ENCODE assay signal across 9 cellular contexts in genomic region chr1:145215061-145215460, GRCh38. TPM values are rescaled to one million over a fixed set of nuclear protein-coding genes. Genes with fewer than 3 reads are reported as not detected.
DNase-seq lines count a peak whose midpoint lies in the region; ATAC-seq and TF ChIP-seq lines count a peak whose summit lies in the region.
"Not testable (repeated sequence)": the region's sequence is repeated elsewhere in the genome, so short reads cannot be mapped to it uniquely, and the experiment has no call there.
"Had no signal": no experiment of that assay in that cellular context is flagged by ENCODE, and none has a peak within 500 bp of the region (broad histone marks: within the 10 kb centered on the region; RNA-seq: fewer than 3 reads in every experiment).

No MANE protein-coding gene starts in this region.

- H3K36me3 Mint-ChIP-seq in CD4-positive, alpha-beta T cell (ENCODE audit: low read depth); activated CD8-positive, alpha-beta T cell treated with anti-CD3 and anti-CD28 coated beads, Interleukin-2, amount 10 ng/mL, durations not matched to agents 7 days and 5 days (ENCODE audit: low read depth): not testable (repeated sequence)

- H3K4me3 Mint-ChIP-seq in CD4-positive, alpha-beta T cell; activated CD8-positive, alpha-beta T cell treated with anti-CD3 and anti-CD28 coated beads, Interleukin-2, amount 10 ng/mL, durations not matched to agents 7 days and 5 days: not testable (repeated sequence)

- not testable (repeated sequence) for H3K27me3 Mint-ChIP-seq in CD4-positive, alpha-beta T cell; activated CD8-positive, alpha-beta T cell treated with anti-CD3 and anti-CD28 coated beads, Interleukin-2, amount 10 ng/mL, durations not matched to agents 7 days and 5 days (ENCODE audit: low read depth)

- not testable (repeated sequence) for H3K9me3 Mint-ChIP-seq in CD4-positive, alpha-beta T cell; activated CD8-positive, alpha-beta T cell treated with anti-CD3 and anti-CD28 coated beads, Interleukin-2, amount 10 ng/mL, durations not matched to agents 7 days and 5 days (ENCODE audit: insufficient read depth)

- not testable (repeated sequence) for H3K27me3 ChIP-seq in CD4-positive, alpha-beta T cell (ENCODE audit: control insufficient read depth, insufficient read depth, low read length); Panc1 (ENCODE audit: control insufficient read depth, insufficient read depth, low read length); adrenal gland; gastroesophageal sphincter; thoracic aorta (replicated peaks; ENCODE audit: insufficient read depth)

- peak; percentile 34 to 67 (median 49) for DNase-seq in CD4-positive, alpha-beta T cell
- DNase-seq in Panc1 (ENCODE audit: low read depth, low spot score); thoracic aorta (ENCODE audit: low spot score): not testable (repeated sequence)
- DNase-seq in activated CD8-positive, alpha-beta T cell treated with anti-CD3 and anti-CD28 coated beads, Interleukin-2, amount 10 ng/mL, durations not matched to agents 7 days and 5 days = peak; percentile 63
- DNase-seq in adrenal gland (peak; percentile 38 to 68 (median 64)), mucosa of descending colon (peak; percentile 50 to 75 (median 73))
- peak; percentile 35 to 42 for DNase-seq in stimulated activated CD4-positive, alpha-beta T cell treated with anti-CD3 and anti-CD28 coated beads, Interleukin-15, amount 100 ng/mL, for 1 hour (ENCODE audit: low read depth in 1 of 2, low spot score in 1 of 2)

- in situ Hi-C loops in Panc1 (cut with HindIII; ENCODE audit: low pct_unique_long_range_greater_than_20kb, low sequenced_read_pairs) = not testable (repeated sequence)

- not testable (repeated sequence) for H3K4me1 ChIP-seq in Panc1 (ENCODE audit: control insufficient read depth, insufficient read depth, low read length); adrenal gland (replicated peaks in 1 of 2); gastroesophageal sphincter; mucosa of descending colon (ENCODE audit: low read depth); thoracic aorta (ENCODE audit: control insufficient read depth in 1 of 2, low read depth in 2 of 2)

- TF ChIP-seq POLR2A in adrenal gland (IDR thresholded peaks at IDR 0.05); gastroesophageal sphincter (IDR thresholded peaks at IDR 0.05): not testable (repeated sequence)

- not testable (repeated sequence) for H3K36me3 ChIP-seq in Panc1 (ENCODE audit: control insufficient read depth, insufficient read depth, low read length); adrenal gland (replicated peaks in 1 of 2); gastroesophageal sphincter; mucosa of descending colon (ENCODE audit: low read depth); thoracic aorta

- H3K27ac ChIP-seq in CD4-positive, alpha-beta T cell (ENCODE audit: low read depth, low read length) = peak overlapping the region; percentile 56
- H3K27ac ChIP-seq in Panc1 (ENCODE audit: low read length); thoracic aorta: not testable (repeated sequence)
- H3K27ac ChIP-seq in adrenal gland = peak overlapping the region in 3 of 5 donors; percentile 67 to 86 (median 73)
- peak overlapping the region in 3 of 4 donors; percentile 73 to 87 (median 79) for H3K27ac ChIP-seq in gastroesophageal sphincter

- peak overlapping the region; percentile 27 to 31 for H3K4me3 ChIP-seq in Panc1 (ENCODE audit: low read depth in 2 of 2, low read length in 2 of 2)
- H3K4me3 ChIP-seq in adrenal gland = peak overlapping the region in 2 of 4 donors; percentile 59 to 83
- H3K4me3 ChIP-seq in gastroesophageal sphincter = peak overlapping the region; percentile 41 to 55
- H3K4me3 ChIP-seq in mucosa of descending colon = peak overlapping the region; percentile 46
- H3K4me3 ChIP-seq in thoracic aorta = peak overlapping the region; percentile 69

- H3K9me3 ChIP-seq in CD4-positive, alpha-beta T cell (ENCODE audit: control insufficient read depth, low read length); Panc1 (ENCODE audit: control insufficient read depth, insufficient read depth, low read depth, low read length); adrenal gland (replicated peaks in 1 of 3); gastroesophageal sphincter; mucosa of descending colon; thoracic aorta: not testable (repeated sequence)

- H3K27ac Mint-ChIP-seq in CD4-positive, alpha-beta T cell; activated CD8-positive, alpha-beta T cell treated with anti-CD3 and anti-CD28 coated beads, Interleukin-2, amount 10 ng/mL, durations not matched to agents 7 days and 5 days: not testable (repeated sequence)

- WGBS in adrenal gland, 4 donors = 0 to 1% methylated on average over 14 to 24 of the region's 35 CpGs; no CpG with 5 or more reads in 2 of the 4 donors
- WGBS in gastroesophageal sphincter (ENCODE audit: low coverage in 1 of 2), 2 donors = no CpG with 5 or more reads among the region's 35 CpGs

- TF ChIP-seq CTCF in CD4-positive, alpha-beta T cell (IDR thresholded peaks at IDR 0.05); Panc1 (IDR thresholded peaks at IDR 0.05); adrenal gland (IDR thresholded peaks at IDR 0.05); gastroesophageal sphincter (IDR thresholded peaks at IDR 0.05); mucosa of descending colon (IDR thresholded peaks at IDR 0.05); thoracic aorta (IDR thresholded peaks at IDR 0.05): not testable (repeated sequence)

- TF ChIP-seq EP300 in gastroesophageal sphincter (IDR thresholded peaks at IDR 0.05) = not testable (repeated sequence)

- intact Hi-C loops in CD4-positive, alpha-beta T cell (cut with DNase I, micrococcal nuclease); Panc1 (cut with micrococcal nuclease; ENCODE audit: unreplicated experiment); adrenal gland (cut with DNase I); mucosa of descending colon (cut with DNase I, micrococcal nuclease): not testable (repeated sequence)

- BruUV-seq in Panc1 (replicated peaks; lab: Mats Ljungman, UMichigan) = not testable (repeated sequence)

- CTCF ChIA-PET in CD4-positive, alpha-beta T cell (lab: Charles Lee); Panc1 (lab: Charles Lee); activated CD8-positive, alpha-beta T cell treated with anti-CD3 and anti-CD28 coated beads, Interleukin-2, amount 10 ng/mL, durations not matched to agents 7 days and 5 days (lab: Charles Lee): not testable (repeated sequence)

- H3K4me1 Mint-ChIP-seq in CD4-positive, alpha-beta T cell (ENCODE audit: low read depth); activated CD8-positive, alpha-beta T cell treated with anti-CD3 and anti-CD28 coated beads, Interleukin-2, amount 10 ng/mL, durations not matched to agents 7 days and 5 days (ENCODE audit: low read depth): not testable (repeated sequence)

- not testable (repeated sequence) for ATAC-seq in CD4-positive, alpha-beta T cell (ENCODE audit: poor library complexity); Panc1; activated CD8-positive, alpha-beta T cell treated with anti-CD3 and anti-CD28 coated beads, Interleukin-2, amount 10 ng/mL, durations not matched to agents 7 days and 5 days; gastroesophageal sphincter; mucosa of descending colon; thoracic aorta (ENCODE audit: insufficient number of reproducible peaks, low FRiP score, low read depth)

- POLR2A ChIA-PET in CD4-positive, alpha-beta T cell (lab: Charles Lee); Panc1 (lab: Charles Lee); activated CD8-positive, alpha-beta T cell treated with anti-CD3 and anti-CD28 coated beads, Interleukin-2, amount 10 ng/mL, durations not matched to agents 7 days and 5 days (lab: Charles Lee): not testable (repeated sequence)

RNA-seq across cellular contexts. Expression of gene PPIAL4D, which starts 26.9 kb away (rescaled TPM):
- not detected for total RNA-seq in CD4-positive, alpha-beta T cell
- total RNA-seq in Panc1 (2021; ENCODE audit: unreplicated experiment) (not detected), adrenal gland (not detected), gastroesophageal sphincter (not detected), mucosa of descending colon (not detected), thoracic aorta (not detected)
- polyA plus RNA-seq in Panc1 (2012; ENCODE audit: insufficient read length) = 2.8 TPM
- total RNA-seq in activated CD8-positive, alpha-beta T cell treated with anti-CD3 and anti-CD28 coated beads, Interleukin-2, amount 10 ng/mL, durations not matched to agents 7 days and 5 days = not detected
- not detected for polyA plus RNA-seq in adrenal gland
- total RNA-seq: cerebellum had no signal
